In genomic region chr7:111499027-111499426, GRCh38 we compare ENCODE assay signal across 12 cellular contexts.
A peak's percentile ranks its signal among the peaks of the same experiment; 100 is the strongest.
DNase-seq lines count a peak whose midpoint lies in the region; ATAC-seq and TF ChIP-seq lines count a peak whose summit lies in the region.
"Had no signal": no experiment of that assay in that cellular context is flagged by ENCODE, and none has a peak within 500 bp of the region (broad histone marks: within the 10 kb centered on the region; RNA-seq: fewer than 3 reads in every experiment).

No MANE protein-coding gene starts in this region.

- POLR2A ChIA-PET in activated CD8-positive, alpha-beta T cell treated with anti-CD3 and anti-CD28 coated beads for 36 hours (lab: Charles Lee) = no interaction called here
- POLR2A ChIA-PET in activated CD8-positive, alpha-beta T cell treated with anti-CD3 and anti-CD28 coated beads, Interleukin-2, amount 10 ng/mL, durations not matched to agents 7 days and 5 days (lab: Charles Lee) = no interaction called here

- H3K4me1 Mint-ChIP-seq in activated CD8-positive, alpha-beta T cell treated with anti-CD3 and anti-CD28 coated beads for 36 hours (ENCODE audit: low read depth) = peaks cover 16% of the 10 kb centered on the region
- H3K4me1 Mint-ChIP-seq in activated CD8-positive, alpha-beta T cell treated with anti-CD3 and anti-CD28 coated beads, Interleukin-2, amount 10 ng/mL, durations not matched to agents 7 days and 5 days (ENCODE audit: low read depth) = no peaks in the 10 kb centered on the region
- H3K4me1 Mint-ChIP-seq: immature natural killer cell had no signal

- H3K36me3 Mint-ChIP-seq in activated CD8-positive, alpha-beta T cell treated with anti-CD3 and anti-CD28 coated beads for 36 hours (ENCODE audit: low read depth) = peaks cover 22% of the 10 kb centered on the region
- no peaks in the 10 kb centered on the region for H3K36me3 Mint-ChIP-seq in activated CD8-positive, alpha-beta T cell treated with anti-CD3 and anti-CD28 coated beads, Interleukin-2, amount 10 ng/mL, durations not matched to agents 7 days and 5 days (ENCODE audit: low read depth)

- CTCF ChIA-PET in activated CD8-positive, alpha-beta T cell treated with anti-CD3 and anti-CD28 coated beads for 36 hours (lab: Charles Lee) = interaction anchor here (0.5 kb wide), 1 partner anchor 203 kb away, joined by 3 read pairs; no protein-coding TSS in a partner anchor
- CTCF ChIA-PET in activated CD8-positive, alpha-beta T cell treated with anti-CD3 and anti-CD28 coated beads, Interleukin-2, amount 10 ng/mL, durations not matched to agents 7 days and 5 days (lab: Charles Lee) = no interaction called here

- peaks cover 0 to 4% of the 10 kb centered on the region in 2 donors for H3K9me3 ChIP-seq in left lung
- H3K9me3 ChIP-seq: testis had no signal

- intact Hi-C loops in activated CD8-positive, alpha-beta T cell treated with anti-CD3 and anti-CD28 coated beads for 36 hours (cut with micrococcal nuclease) = no loop called here
- intact Hi-C loops in left lung (cut with DNase I) = no loop called here

- no peaks in the 10 kb centered on the region for H3K27me3 Mint-ChIP-seq in activated CD8-positive, alpha-beta T cell treated with anti-CD3 and anti-CD28 coated beads for 36 hours
- H3K27me3 Mint-ChIP-seq in activated CD8-positive, alpha-beta T cell treated with anti-CD3 and anti-CD28 coated beads, Interleukin-2, amount 10 ng/mL, durations not matched to agents 7 days and 5 days (ENCODE audit: low read depth) = no peaks in the 10 kb centered on the region

- no peak overlapping the region for H3K27ac Mint-ChIP-seq in activated CD8-positive, alpha-beta T cell treated with anti-CD3 and anti-CD28 coated beads for 36 hours
- H3K27ac Mint-ChIP-seq in activated CD8-positive, alpha-beta T cell treated with anti-CD3 and anti-CD28 coated beads, Interleukin-2, amount 10 ng/mL, durations not matched to agents 7 days and 5 days = no peak overlapping the region
- H3K27ac Mint-ChIP-seq: immature natural killer cell had no signal

- TF ChIP-seq CTCF in activated CD8-positive, alpha-beta T cell treated with anti-CD3 and anti-CD28 coated beads for 36 hours (IDR thresholded peaks at IDR 0.05) = no peak
- no peak for TF ChIP-seq CTCF in epithelial cell of esophagus (IDR thresholded peaks at IDR 0.05; ENCODE audit: insufficient read depth, low read depth, low read length, missing control alignments)
- TF ChIP-seq CTCF in left lung (IDR thresholded peaks at IDR 0.05) = no peak

- ATAC-seq in activated CD8-positive, alpha-beta T cell treated with anti-CD3 and anti-CD28 coated beads for 36 hours = peak; percentile 64
- no peak for ATAC-seq in activated CD8-positive, alpha-beta T cell treated with anti-CD3 and anti-CD28 coated beads, Interleukin-2, amount 10 ng/mL, durations not matched to agents 7 days and 5 days
- ATAC-seq in HG03097 (IDR thresholded peaks at IDR 0.05; ENCODE audit: low FRiP score, unreplicated experiment) (no peak), left lung (no peak)

- H3K4me3 ChIP-seq in epithelial cell of esophagus (ENCODE audit: low read length) = no peak overlapping the region
- H3K4me3 ChIP-seq in skeletal muscle cell (ENCODE audit: low read depth, low read length) = no peak overlapping the region
- H3K4me3 ChIP-seq in left lung = no peak overlapping the region
- H3K4me3 ChIP-seq: testis had no signal

- H3K27ac ChIP-seq in left lung = no peak overlapping the region
- H3K27ac ChIP-seq: testis had no signal

- no peaks in the 10 kb centered on the region for H3K27me3 ChIP-seq in left lung
- H3K27me3 ChIP-seq: testis had no signal

- H3K4me3 Mint-ChIP-seq in activated CD8-positive, alpha-beta T cell treated with anti-CD3 and anti-CD28 coated beads for 36 hours = no peak overlapping the region
- H3K4me3 Mint-ChIP-seq in activated CD8-positive, alpha-beta T cell treated with anti-CD3 and anti-CD28 coated beads, Interleukin-2, amount 10 ng/mL, durations not matched to agents 7 days and 5 days = no peak overlapping the region
- H3K4me3 Mint-ChIP-seq: immature natural killer cell had no signal

- peaks cover 1% of the 10 kb centered on the region for H3K9me3 Mint-ChIP-seq in activated CD8-positive, alpha-beta T cell treated with anti-CD3 and anti-CD28 coated beads for 36 hours
- peaks cover 5% of the 10 kb centered on the region for H3K9me3 Mint-ChIP-seq in activated CD8-positive, alpha-beta T cell treated with anti-CD3 and anti-CD28 coated beads, Interleukin-2, amount 10 ng/mL, durations not matched to agents 7 days and 5 days (ENCODE audit: insufficient read depth)

- H3K36me3 ChIP-seq in left lung = no peaks in the 10 kb centered on the region

- peak; percentile 7 for DNase-seq in activated CD8-positive, alpha-beta T cell treated with anti-CD3 and anti-CD28 coated beads for 36 hours
- DNase-seq in activated CD8-positive, alpha-beta T cell treated with anti-CD3 and anti-CD28 coated beads, Interleukin-2, amount 10 ng/mL, durations not matched to agents 7 days and 5 days = no peak
- DNase-seq in LHCN-M2 (ENCODE audit: low read depth) = peak; percentile 76
- peak; percentile 98 for DNase-seq in epithelial cell of esophagus (ENCODE audit: low read depth)
- DNase-seq in skeletal muscle cell (ENCODE audit: low read depth) = peak; percentile 85
- no peak for DNase-seq in left lung
- no peak for DNase-seq in NCI-H1417 (lab: John Stamatoyannopoulos, UW)
- DNase-seq: immature natural killer cell; NCI-H1048; NK-92 treated with Interleukin-12 subunit alpha and Interleukin-12 subunit beta, amount 100 ng/mL, for 24 hours; testis had no signal

- no peaks in the 10 kb centered on the region for H3K4me1 ChIP-seq in left lung
- H3K4me1 ChIP-seq: testis had no signal

Comparison
In these comparisons a context has a peak if more than half of its experiments do, and no peak if none do; other contexts are left out.
1. DNase-seq: peak in activated CD8-positive, alpha-beta T cell treated with anti-CD3 and anti-CD28 coated beads for 36 hours (single experiment), LHCN-M2 (single experiment), epithelial cell of esophagus (single experiment) and skeletal muscle cell (single experiment); none in activated CD8-positive, alpha-beta T cell treated with anti-CD3 and anti-CD28 coated beads, Interleukin-2, amount 10 ng/mL, durations not matched to agents 7 days and 5 days (single experiment), left lung (0 of 2) and NCI-H1417 (0 of 3).